8 cellular contexts compared by ENCODE assay signal in the genomic region with DNA sequence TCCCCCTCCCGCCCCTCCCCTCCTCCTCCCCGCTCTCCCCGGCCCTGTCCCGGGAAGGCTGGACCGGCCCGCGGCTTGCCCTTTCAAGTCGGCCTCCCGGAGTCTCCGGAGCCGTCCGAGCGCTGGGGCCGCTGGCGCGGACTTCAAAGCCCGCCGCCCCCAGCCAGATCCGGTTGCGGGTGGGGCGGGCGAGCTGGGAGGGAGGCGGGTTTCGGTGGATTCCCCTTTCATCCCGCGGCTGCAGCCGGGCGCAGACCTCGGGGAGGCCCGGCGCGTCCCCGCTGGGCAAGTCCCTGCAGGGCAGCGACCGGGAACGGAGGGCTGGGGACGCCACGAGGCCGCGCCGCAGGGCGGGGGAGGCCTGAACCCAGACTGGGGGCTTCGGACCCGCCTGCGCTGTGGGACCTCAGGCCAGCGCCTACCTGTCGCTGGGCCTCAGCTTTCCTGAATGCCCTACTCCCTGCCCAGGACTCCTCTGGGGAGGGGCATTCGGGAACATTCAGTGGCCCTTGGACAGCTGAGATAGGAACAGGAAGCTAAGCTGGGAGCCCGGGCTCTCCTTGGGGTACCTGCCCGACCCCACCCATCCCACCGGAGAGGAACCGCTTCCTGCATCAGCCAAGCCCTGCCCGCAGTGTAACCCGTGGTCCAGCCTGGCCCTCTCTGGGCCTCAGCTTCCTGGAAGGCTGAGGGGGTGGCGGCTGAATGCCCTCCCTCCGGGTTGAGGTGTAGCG. TPM values are rescaled to one million over a fixed set of nuclear protein-coding genes. Genes with fewer than 3 reads are reported as not detected.
A peak's percentile ranks its signal among the peaks of the same experiment; 100 is the strongest.
DNase-seq lines count a peak whose midpoint lies in the region; ATAC-seq, FAIRE-seq and TF ChIP-seq lines count a peak whose summit lies in the region.

No MANE protein-coding gene starts in this region.

- H3K4me2 ChIP-seq in mammary epithelial cell (ENCODE audit: insufficient read depth, low read depth, low read length): peak overlapping the region; percentile 80

- BruUV-seq in mammary epithelial cell (replicated peaks; lab: Mats Ljungman, UMichigan): no TSS peak

- intact Hi-C loops in mammary epithelial cell (cut with micrococcal nuclease): no loop called here
- intact Hi-C loops in left colon (cut with DNase I, micrococcal nuclease): loop anchor here in 1 of 2 donors (5.0 kb wide), 1 partner anchor 100 kb away; no protein-coding TSS in a partner anchor

- DNase-seq in AG20443 (ENCODE audit: low spot score) (peak; percentile 82), HK-2 (ENCODE audit: unreplicated experiment) (peak; percentile 80), mammary epithelial cell (peak; percentile 32), left colon (peak; percentile 74 to 75), HTR-8/SVneo (ENCODE audit: insufficient read length, low spot score) (no peak)

- H3K9ac ChIP-seq in mammary epithelial cell (ENCODE audit: insufficient read depth, low read length) (no peak overlapping the region), stomach smooth muscle (ENCODE audit: low read length in 2 of 2) (peak overlapping the region; percentile 69 to 73)

- peak overlapping the region; percentile 91 for H2AFZ ChIP-seq in mammary epithelial cell (ENCODE audit: low read depth, low read length)

- in situ Hi-C loops in mammary epithelial cell (cut with MboI; ENCODE audit: low sequenced_read_pairs in 2 of 2): no loop called here

- H4K20me1 ChIP-seq in mammary epithelial cell (ENCODE audit: insufficient read depth, low read length): no peaks in the 10 kb centered on the region

- CTCF ChIA-PET in mammary epithelial cell (lab: Charles Lee; ENCODE audit: low non-redundant PET): no interaction called here

- ATAC-seq in left colon (peak; percentile 79), HG02970 (IDR thresholded peaks at IDR 0.05; ENCODE audit: low FRiP score, unreplicated experiment) (no peak), GM21576 (IDR thresholded peaks at IDR 0.05; ENCODE audit: unreplicated experiment) (no peak)

- dilution Hi-C loops in mammary epithelial cell (cut with HindIII; ENCODE audit: low sequenced_read_pairs): no loop called here

- H3K27ac ChIP-seq in mammary epithelial cell (ENCODE audit: insufficient read depth, low read depth, low read length) (no peak overlapping the region), stomach smooth muscle (ENCODE audit: low read length) (peak overlapping the region; percentile 69)

- H3K27me3 ChIP-seq in mammary epithelial cell (ENCODE audit: insufficient read depth, low read length) (no peaks in the 10 kb centered on the region), stomach smooth muscle (ENCODE audit: control insufficient read depth in 1 of 2, insufficient read depth in 2 of 2, low read length in 2 of 2) (no peaks in the 10 kb centered on the region)

- no peaks in the 10 kb centered on the region for H3K9me3 ChIP-seq in mammary epithelial cell (replicated peaks; ENCODE audit: insufficient read depth, low read length)
- H3K9me3 ChIP-seq in stomach smooth muscle (ENCODE audit: control insufficient read depth in 2 of 2, low read length in 2 of 2): no peaks in the 10 kb centered on the region

- H3K4me3 ChIP-seq in mammary epithelial cell (replicated peaks in 1 of 3; ENCODE audit: insufficient read depth in 1 of 3, low read depth in 2 of 3, low read length in 3 of 3): peak overlapping the region in 2 of 3 experiments; percentile 25 to 37
- H3K4me3 ChIP-seq in stomach smooth muscle (ENCODE audit: low read length in 2 of 2): peak overlapping the region; percentile 49 to 71

- no peak for FAIRE-seq in HTR-8/SVneo (lab: Jason Lieb, UNC)

- no peak for TF ChIP-seq CTCF in mammary epithelial cell (conservative IDR thresholded peaks at IDR 0.05 in 1 of 2, IDR thresholded peaks at IDR 0.05 in 1 of 2; ENCODE audit: extremely low read depth in 1 of 2, insufficient read depth in 1 of 2, low read depth in 1 of 2, low read length in 2 of 2)

- H3K79me2 ChIP-seq in mammary epithelial cell (ENCODE audit: insufficient read depth, low read length): no peaks in the 10 kb centered on the region

- WGBS in mammary epithelial cell (ENCODE audit: low coverage, missing lambda C conversion rate): 28% methylated on average over 6 of the region's 57 CpGs

- H3K36me3 ChIP-seq in mammary epithelial cell (ENCODE audit: insufficient read depth, low read length): no peaks in the 10 kb centered on the region
- H3K36me3 ChIP-seq in stomach smooth muscle (ENCODE audit: control insufficient read depth in 2 of 2, insufficient read depth in 2 of 2, low read length in 2 of 2): no peaks in the 10 kb centered on the region

- H3K4me1 ChIP-seq in mammary epithelial cell (ENCODE audit: insufficient read depth, low read length): peaks cover 12% of the 10 kb centered on the region
- H3K4me1 ChIP-seq in stomach smooth muscle (ENCODE audit: control insufficient read depth, insufficient read depth, low read length): peaks cover 14% of the 10 kb centered on the region

RNA-seq across cellular contexts. Expression of gene C9orf50, which starts 23.4 kb away (rescaled TPM):
- total RNA-seq in mammary epithelial cell (not detected), left colon (under 1 TPM in 1 of 2 donors, not detected in 1; 0.36 TPM)
- not detected for polyA plus RNA-seq in mammary epithelial cell
- polyA minus RNA-seq in mammary epithelial cell: not detected

RNA-seq across cellular contexts. Expression of gene NTMT1, which starts 28.4 kb away (rescaled TPM):
- total RNA-seq in mammary epithelial cell (10 to 100 TPM; 15.0 to 44.6 TPM), left colon (10 to 100 TPM; 23.2 to 25.8 TPM)
- 59.9 TPM for polyA plus RNA-seq in mammary epithelial cell
- 49.3 TPM for polyA minus RNA-seq in mammary epithelial cell

RNA-seq across cellular contexts. Expression of gene ASB6, which starts 44.4 kb away (rescaled TPM):
- 10 to 100 TPM; 21.4 to 28.2 TPM for total RNA-seq in mammary epithelial cell
- 25.2 TPM for polyA plus RNA-seq in mammary epithelial cell
- polyA minus RNA-seq in mammary epithelial cell: 8.7 TPM
- 10 to 100 TPM; 17.5 to 18.3 TPM for total RNA-seq in left colon
